In the genomic region with DNA sequence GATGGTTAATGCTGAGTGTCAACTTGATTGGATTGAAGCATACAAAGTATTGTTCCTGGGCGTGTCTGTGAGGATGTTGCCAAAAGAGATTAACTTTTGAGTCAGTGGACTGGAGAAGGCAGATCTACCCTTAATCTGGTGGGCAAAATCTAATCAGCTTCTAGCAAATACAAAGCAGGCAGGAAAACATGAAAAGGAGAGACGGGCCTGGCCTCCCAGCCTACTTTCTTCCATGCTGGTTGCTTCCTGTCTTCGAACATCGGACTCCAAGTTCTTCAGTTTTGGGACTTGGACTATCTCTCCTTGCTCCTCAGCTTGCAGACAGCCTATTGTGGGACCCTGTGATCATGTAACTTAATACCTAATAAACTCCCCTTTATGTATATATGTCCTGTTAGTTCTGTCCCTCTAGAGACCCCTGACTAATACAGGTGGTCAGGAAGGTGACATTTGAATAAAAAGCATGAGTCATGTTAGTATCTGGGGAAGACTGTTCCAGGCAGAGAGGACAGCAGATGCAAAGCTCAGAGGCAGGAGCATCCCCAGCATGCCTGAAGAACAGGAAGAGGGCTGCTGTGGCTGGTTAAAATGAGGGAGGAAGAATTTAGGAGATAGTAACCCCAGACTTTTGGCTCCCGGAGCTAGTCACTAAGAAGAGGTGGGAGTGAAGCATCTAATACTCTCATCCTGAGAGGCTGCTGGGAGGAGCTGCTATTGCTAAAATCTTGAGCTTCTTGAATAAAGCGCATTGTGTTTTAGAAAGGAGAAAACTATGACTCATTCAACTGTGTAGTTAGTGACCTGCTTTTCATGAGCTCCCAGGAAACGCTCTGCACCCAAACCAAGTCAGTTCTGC, we compare ENCODE assay signal across 14 cellular contexts.
A peak's percentile ranks its signal among the peaks of the same experiment; 100 is the strongest.
DNase-seq lines count a peak whose midpoint lies in the region; ATAC-seq and TF ChIP-seq lines count a peak whose summit lies in the region.
"Had no signal": no experiment of that assay in that cellular context is flagged by ENCODE, and none has a peak within 500 bp of the region (broad histone marks: within the 10 kb centered on the region; RNA-seq: fewer than 3 reads in every experiment).

No MANE protein-coding gene starts in this region.

- no peak overlapping the region for H3K27ac ChIP-seq in Karpas-422 (ENCODE audit: low read length)
- H3K27ac ChIP-seq in esophagus squamous epithelium = peak overlapping the region; percentile 15 to 59 (median 46)
- H3K27ac ChIP-seq in adrenal gland = no peak overlapping the region
- H3K27ac ChIP-seq in right lobe of liver = no peak overlapping the region

- ATAC-seq in GM18873 (IDR thresholded peaks at IDR 0.05; ENCODE audit: low FRiP score, unreplicated experiment) = no peak
- no peak for ATAC-seq in right lobe of liver
- ATAC-seq: activated CD8-positive, alpha-beta T cell treated with anti-CD3 and anti-CD28 coated beads, Interleukin-2, amount 10 ng/mL, durations not matched to agents 7 days and 5 days had no signal

- no peaks in the 10 kb centered on the region for H4K20me1 ChIP-seq in Karpas-422 (ENCODE audit: insufficient read depth, low read depth, low read length)

- peak overlapping the region; percentile 22 for H3K4me2 ChIP-seq in Karpas-422 (ENCODE audit: low read depth, low read length, poor library complexity, severe bottlenecking)
- H3K4me2 ChIP-seq: smooth muscle cell had no signal

- H3K9me3 ChIP-seq in Karpas-422 (ENCODE audit: low read length) (no peaks in the 10 kb centered on the region), esophagus squamous epithelium (peaks cover 0 to 13% (median 6%) of the 10 kb centered on the region in 3 donors), adrenal gland (replicated peaks in 1 of 3) (peaks cover 0 to 5% (median 0%) of the 10 kb centered on the region in 3 donors), right lobe of liver (no peaks in the 10 kb centered on the region)

- 54% methylated on average over 7 of the region's 7 CpGs for WGBS in esophagus squamous epithelium, 2 donors
- 71 to 85% (median 76%) methylated on average over 7 of the region's 7 CpGs for WGBS in adrenal gland, 4 donors
- 78% methylated on average over 5 of the region's 7 CpGs for WGBS in right lobe of liver (ENCODE audit: insufficient coverage, low coverage, low lambda C conversion rate, missing lambda C conversion rate)

- H3K4me3 ChIP-seq in Karpas-422 (ENCODE audit: low read length) (no peak overlapping the region), esophagus squamous epithelium (no peak overlapping the region), retinal pigment epithelial cell (ENCODE audit: low read length) (no peak overlapping the region), adrenal gland (no peak overlapping the region), right lobe of liver (no peak overlapping the region)
- H3K4me3 ChIP-seq: smooth muscle cell had no signal

- H3K27me3 ChIP-seq in Karpas-422 (ENCODE audit: low read length) = 0 out of 2 replicates have a peak, but pooled peaks cover under 1% of the 10 kb centered on the region
- H3K27me3 ChIP-seq in esophagus squamous epithelium = no peaks in the 10 kb centered on the region
- H3K27me3 ChIP-seq in adrenal gland = no peaks in the 10 kb centered on the region
- no peaks in the 10 kb centered on the region for H3K27me3 ChIP-seq in right lobe of liver

- no peaks in the 10 kb centered on the region for H3K9me2 ChIP-seq in Karpas-422 (replicated peaks; ENCODE audit: insufficient read depth, low read length)

- in situ Hi-C loops in SK-MEL-5 (cut with HindIII; ENCODE audit: low pct_unique_long_range_greater_than_20kb, low sequenced_read_pairs) = no loop called here

- TF ChIP-seq CTCF in esophagus squamous epithelium (IDR thresholded peaks at IDR 0.05) (no peak), retinal pigment epithelial cell (conservative IDR thresholded peaks at IDR 0.05; ENCODE audit: low read depth, low read length) (no peak), adrenal gland (IDR thresholded peaks at IDR 0.05) (no peak), right lobe of liver (IDR thresholded peaks at IDR 0.05) (no peak)

- H3K79me2 ChIP-seq in Karpas-422 (ENCODE audit: low read length) = no peaks in the 10 kb centered on the region

- H3K36me3 ChIP-seq in Karpas-422 (ENCODE audit: insufficient read depth, low read length) = no peaks in the 10 kb centered on the region
- no peaks in the 10 kb centered on the region for H3K36me3 ChIP-seq in esophagus squamous epithelium
- H3K36me3 ChIP-seq in adrenal gland (replicated peaks in 1 of 2) = no peaks in the 10 kb centered on the region
- H3K36me3 ChIP-seq in right lobe of liver = no peaks in the 10 kb centered on the region

- H3K4me1 ChIP-seq in Karpas-422 (ENCODE audit: low read length) = peaks cover 16% of the 10 kb centered on the region
- peaks cover 0 to 15% (median 0%) of the 10 kb centered on the region in 3 donors for H3K4me1 ChIP-seq in esophagus squamous epithelium
- no peaks in the 10 kb centered on the region for H3K4me1 ChIP-seq in adrenal gland (replicated peaks in 1 of 2)
- H3K4me1 ChIP-seq in right lobe of liver = no peaks in the 10 kb centered on the region

- no peak overlapping the region for H3K9ac ChIP-seq in Karpas-422 (ENCODE audit: low read length)

- intact Hi-C loops in esophagus squamous epithelium (cut with DNase I) = no loop called here
- intact Hi-C loops in adrenal gland (cut with DNase I) = no loop called here
- intact Hi-C loops in right lobe of liver (cut with DNase I) = no loop called here

- H2AFZ ChIP-seq in Karpas-422 (ENCODE audit: low read length) = no peak overlapping the region

- TF ChIP-seq POLR2A in esophagus squamous epithelium (IDR thresholded peaks at IDR 0.05) (no peak), adrenal gland (IDR thresholded peaks at IDR 0.05) (no peak), right lobe of liver (IDR thresholded peaks at IDR 0.05) (no peak)

- DNase-seq in Karpas-422 (peak; percentile 53), SK-MEL-5 (ENCODE audit: low read depth, low spot score) (peak; percentile 78), esophagus squamous epithelium (lab: John Stamatoyannopoulos, UW) (no peak), retinal pigment epithelial cell (ENCODE audit: low read depth) (peak; percentile 56), HK-2 (ENCODE audit: unreplicated experiment) (no peak), adrenal gland (no peak), right lobe of liver (no peak)
- DNase-seq: activated CD8-positive, alpha-beta T cell treated with anti-CD3 and anti-CD28 coated beads, Interleukin-2, amount 10 ng/mL, durations not matched to agents 7 days and 5 days; activated gamma-delta T cell treated with Interleukin-2 at 50 U/mL for 16 hours; GDM1; NCI-H345; RPMI8226 had no signal

Comparison
In these comparisons a context has a peak if more than half of its experiments do, and no peak if none do; other contexts are left out.
1. DNase-seq: peak in Karpas-422 (single experiment), SK-MEL-5 (single experiment) and retinal pigment epithelial cell (single experiment); none in esophagus squamous epithelium (single experiment), HK-2 (single experiment), adrenal gland (0 of 7) and right lobe of liver (0 of 3).
2. H3K27ac ChIP-seq: peak in esophagus squamous epithelium (4 of 4); none in Karpas-422 (single experiment), adrenal gland (0 of 5) and right lobe of liver (0 of 3).